In the genomic region with DNA sequence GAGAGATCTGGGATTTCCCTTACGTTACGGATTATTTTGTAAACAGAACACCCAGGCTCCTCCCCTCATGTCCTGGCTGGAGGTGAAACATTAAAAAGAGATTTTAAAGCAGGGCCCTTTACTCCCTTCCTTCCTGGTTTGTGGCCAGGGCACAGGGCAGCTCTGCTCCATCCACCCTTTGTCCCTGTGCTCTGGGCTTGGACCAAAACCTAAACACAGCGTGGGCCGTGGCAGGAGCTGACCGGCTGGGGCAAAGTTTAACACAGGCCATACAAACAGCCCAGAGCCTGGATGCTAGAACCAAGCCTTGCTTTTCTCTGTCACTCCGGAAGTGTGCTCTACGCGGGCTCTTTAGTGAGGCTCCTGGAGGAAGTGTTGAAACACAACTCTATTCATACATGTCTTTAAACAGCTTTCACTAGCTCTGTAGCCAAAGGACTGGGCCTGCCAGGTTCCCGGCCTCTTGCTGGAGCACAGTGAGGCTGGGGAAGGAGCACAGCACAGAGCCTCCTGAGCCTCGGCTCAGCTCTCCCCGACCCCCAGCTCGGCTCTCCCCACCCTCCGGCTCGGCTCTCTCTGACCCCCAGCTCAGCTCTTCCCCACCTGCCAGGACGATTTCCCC, we compare ENCODE assay signal across 8 cellular contexts.
DNase-seq lines count a peak whose midpoint lies in the region; ATAC-seq and TF ChIP-seq lines count a peak whose summit lies in the region.

No MANE protein-coding gene starts in this region.

- peak overlapping the region in 1 of 2 donors; percentile 98 for H3K27ac Mint-ChIP-seq in natural killer cell

- intact Hi-C loops in natural killer cell (cut with micrococcal nuclease), result loop anchor here (10.0 kb wide), 1 partner anchor 97 kb away; no protein-coding TSS in a partner anchor

- no peak overlapping the region for H3K4me3 ChIP-seq in BLaER1
- H3K4me3 ChIP-seq in SK-N-MC, result no peak overlapping the region
- H3K4me3 ChIP-seq in effector memory CD4-positive, alpha-beta T cell (ENCODE audit: insufficient read depth, low read depth, low read length, poor library complexity, severe bottlenecking), result no peak overlapping the region

- H3K4me1 Mint-ChIP-seq in natural killer cell, result peaks cover 7 to 40% of the 10 kb centered on the region in 2 donors

- no peaks in the 10 kb centered on the region for H4K20me1 ChIP-seq in BLaER1

- peak overlapping the region; percentile 71 for H3K4me2 ChIP-seq in BLaER1

- H3K27ac ChIP-seq in BLaER1 (peak overlapping the region; percentile 88), SK-N-MC (no peak overlapping the region)
- H3K27ac ChIP-seq in effector memory CD4-positive, alpha-beta T cell (ENCODE audit: insufficient read depth, low read length, poor library complexity, severe bottlenecking), result peak overlapping the region; percentile 61

- H3K9me3 ChIP-seq in BLaER1 (no peaks in the 10 kb centered on the region), SK-N-MC (ENCODE audit: low read depth, low read length) (no peaks in the 10 kb centered on the region)
- no peaks in the 10 kb centered on the region for H3K9me3 ChIP-seq in effector memory CD4-positive, alpha-beta T cell (ENCODE audit: control insufficient read depth, low read length)

- H3K36me3 ChIP-seq in BLaER1, result no peaks in the 10 kb centered on the region
- peaks cover 11% of the 10 kb centered on the region; the same call in 1 of the 2 replicates for H3K36me3 ChIP-seq in SK-N-MC (ENCODE audit: insufficient read depth, low read length)
- H3K36me3 ChIP-seq in effector memory CD4-positive, alpha-beta T cell (ENCODE audit: control insufficient read depth, insufficient read depth, low read length), result no peaks in the 10 kb centered on the region

- no peak overlapping the region for H3K4me3 Mint-ChIP-seq in natural killer cell

- H3K4me1 ChIP-seq in BLaER1, result peaks cover 53% of the 10 kb centered on the region
- peaks cover 17% of the 10 kb centered on the region for H3K4me1 ChIP-seq in effector memory CD4-positive, alpha-beta T cell (ENCODE audit: control insufficient read depth, insufficient read depth, low read length, poor library complexity, severe bottlenecking)

- H3K9ac ChIP-seq in BLaER1 (peak overlapping the region; percentile 70), SK-N-MC (ENCODE audit: insufficient read length) (peak overlapping the region; percentile 20)

- ATAC-seq in natural killer cell (peak in 2 of 3 donors; percentile 72 to 86), GM19035 (IDR thresholded peaks at IDR 0.05; ENCODE audit: unreplicated experiment) (no peak), HG02970 (IDR thresholded peaks at IDR 0.05; ENCODE audit: low FRiP score, unreplicated experiment) (no peak)

- no peaks in the 10 kb centered on the region for H3K9me3 Mint-ChIP-seq in natural killer cell

- H3K36me3 Mint-ChIP-seq in natural killer cell, result no peaks in the 10 kb centered on the region

- TF ChIP-seq CTCF in natural killer cell (IDR thresholded peaks at IDR 0.05), result no peak

- H3K27me3 Mint-ChIP-seq in natural killer cell (ENCODE audit: low read depth in 2 of 2), result no peaks in the 10 kb centered on the region

- no peaks in the 10 kb centered on the region for H3K27me3 ChIP-seq in BLaER1
- no peaks in the 10 kb centered on the region for H3K27me3 ChIP-seq in effector memory CD4-positive, alpha-beta T cell (replicated peaks; ENCODE audit: control insufficient read depth, insufficient read depth, low read length, poor library complexity, severe bottlenecking)

- no peak for DNase-seq in SK-N-MC (ENCODE audit: low read depth, low spot score)
- no peak for DNase-seq in effector memory CD4-positive, alpha-beta T cell
- no peak for DNase-seq in natural killer cell
- no peak for DNase-seq in germinal center (ENCODE audit: low spot score)
- DNase-seq in RKO (ENCODE audit: low spot score), result no peak

Comparison
In these comparisons a context has a peak if more than half of its experiments do, and no peak if none do; other contexts are left out.
1. ATAC-seq: peak in natural killer cell (2 of 3); none in GM19035 (single experiment) and HG02970 (single experiment).